1 cellular context compared by ENCODE assay signal in genomic region chr3:183107372-183107771, GRCh38. TPM values are rescaled to one million over a fixed set of nuclear protein-coding genes. Genes with fewer than 3 reads are reported as not detected.
"Had no signal": no experiment of that assay in that cellular context is flagged by ENCODE, and none has a peak within 500 bp of the region (broad histone marks: within the 10 kb centered on the region; RNA-seq: fewer than 3 reads in every experiment).

No MANE protein-coding gene starts in this region.

RNA-seq across cellular contexts. Expression of gene LAMP3, which starts 55.2 kb away (rescaled TPM):
- polyA plus RNA-seq: cardiac muscle cell had no signal
